Comparison of ENCODE assay signal across 15 cellular contexts in the genomic region with DNA sequence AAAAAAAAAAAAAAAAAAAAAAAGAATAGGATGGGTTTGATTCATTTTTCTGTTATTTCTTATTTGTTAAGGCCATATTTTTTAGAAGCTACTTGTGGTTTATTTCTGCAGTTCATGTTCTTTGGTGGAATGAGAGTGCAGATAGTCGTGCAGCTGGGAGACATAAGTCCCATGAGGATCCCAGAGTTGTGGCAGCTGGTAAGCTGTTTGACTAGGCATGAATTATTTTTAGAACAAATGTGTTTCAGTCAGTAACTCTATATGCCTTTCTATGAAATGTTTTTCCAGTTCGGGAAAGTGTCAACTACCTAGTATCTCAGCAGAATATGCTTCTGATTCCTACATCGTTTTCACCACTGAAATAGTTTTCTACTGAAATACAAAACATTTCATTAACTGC. TPM values are rescaled to one million over a fixed set of nuclear protein-coding genes. Genes with fewer than 3 reads are reported as not detected.
DNase-seq lines count a peak whose midpoint lies in the region; ATAC-seq, FAIRE-seq and TF ChIP-seq lines count a peak whose summit lies in the region.
"Had no signal": no experiment of that assay in that cellular context is flagged by ENCODE, and none has a peak within 500 bp of the region (broad histone marks: within the 10 kb centered on the region; RNA-seq: fewer than 3 reads in every experiment).

No MANE protein-coding gene starts in this region.

- H3K27ac ChIP-seq in GM12878 (ENCODE audit: control insufficient read depth, insufficient read depth), result no peak overlapping the region
- H3K27ac ChIP-seq in skeletal muscle tissue (ENCODE audit: low read depth, low read length), result peak overlapping the region; percentile 96
- H3K27ac ChIP-seq: A549 had no signal

- no TSS peak for BruUV-seq in GM12878 (replicated peaks; lab: Mats Ljungman, UMichigan)

- H3K4me1 ChIP-seq in GM12878 (ENCODE audit: control insufficient read depth, insufficient read depth, low read length) (no peaks in the 10 kb centered on the region), skeletal muscle tissue (ENCODE audit: control insufficient read depth in 3 of 3, insufficient read depth in 3 of 3, low read length in 3 of 3) (peaks cover 0 to 4% (median 0%) of the 10 kb centered on the region in 3 donors)
- H3K4me1 ChIP-seq: A549 had no signal

- H3K9ac ChIP-seq in GM12878 (ENCODE audit: control insufficient read depth, insufficient read depth, low read length) (no peak overlapping the region), skeletal muscle tissue (ENCODE audit: low read depth in 1 of 3, low read length in 3 of 3) (peak overlapping the region; percentile 60 to 81 (median 79))

- H3K27me3 ChIP-seq in GM12878 (replicated peaks in 1 of 2; ENCODE audit: control insufficient read depth in 2 of 2, insufficient read depth in 2 of 2, low read length in 1 of 2) (no peaks in the 10 kb centered on the region), skeletal muscle tissue (ENCODE audit: control insufficient read depth in 3 of 3, insufficient read depth in 3 of 3, low read length in 3 of 3) (no peaks in the 10 kb centered on the region)
- H3K27me3 ChIP-seq: MG63 had no signal

- peak; percentile 44 for FAIRE-seq in GM12878 (lab: Jason Lieb, UNC)
- FAIRE-seq: A549, TTC549 had no signal

- H4K20me1 ChIP-seq in GM12878 (ENCODE audit: control insufficient read depth, insufficient read depth), result no peaks in the 10 kb centered on the region

- no peak overlapping the region for H2AFZ ChIP-seq in GM12878 (ENCODE audit: control insufficient read depth, low read depth, low read length)

- TF ChIP-seq RAD21 in GM12878 (IDR thresholded peaks at IDR 0.05; ENCODE audit: insufficient read depth, low read depth, low read length), result no peak

- ATAC-seq in HG03469 (IDR thresholded peaks at IDR 0.05; ENCODE audit: unreplicated experiment) (peak; percentile 35), GM12878 (peak; percentile 14; the same call in 1 of the 3 replicates)
- ATAC-seq: A549; activated CD8-positive, alpha-beta T cell treated with anti-CD3 and anti-CD28 coated beads for 36 hours; mucosa of descending colon had no signal

- intact Hi-C loops in GM12878 (cut with micrococcal nuclease; ENCODE audit: unreplicated experiment), result no loop called here

- H3K4me2 ChIP-seq in GM12878 (ENCODE audit: control insufficient read depth, insufficient read depth), result no peak overlapping the region
- H3K4me2 ChIP-seq: A549 had no signal

- no peak for TF ChIP-seq CTCF in GM12878 (IDR thresholded peaks at IDR 0.05 in 2 of 3, conservative IDR thresholded peaks at IDR 0.05 in 1 of 3; ENCODE audit: control insufficient read depth in 2 of 3, extremely low read depth in 1 of 3, insufficient read depth in 1 of 3, low read depth in 3 of 3, low read length in 3 of 3)

- H3K36me3 ChIP-seq in GM12878 (ENCODE audit: control insufficient read depth in 2 of 2, insufficient read depth in 2 of 2, low read length in 1 of 2), result no peaks in the 10 kb centered on the region; a peak in 1 of 4 replicates
- H3K36me3 ChIP-seq in skeletal muscle tissue (ENCODE audit: control insufficient read depth in 3 of 3, insufficient read depth in 3 of 3, low read length in 3 of 3), result peaks cover 0 to 8% (median 5%) of the 10 kb centered on the region in 3 donors

- H3K79me2 ChIP-seq in GM12878 (ENCODE audit: control insufficient read depth, insufficient read depth, low read length), result no peaks in the 10 kb centered on the region

- POLR2A ChIA-PET in GM12878 (lab: Charles Lee), result interaction anchor here (0.6 to 1.2 kb wide), 4 partner anchors 14 to 650 kb away, joined by 3 to 10 read pairs (median 7); no protein-coding TSS in a partner anchor

- H3K9me3 ChIP-seq in GM12878 (replicated peaks; ENCODE audit: control insufficient read depth, insufficient read depth, low read length) (no peaks in the 10 kb centered on the region), skeletal muscle tissue (ENCODE audit: control insufficient read depth in 3 of 3, low read length in 3 of 3) (no peaks in the 10 kb centered on the region)
- H3K9me3 ChIP-seq: MG63, mucosa of descending colon had no signal

- RAD21 ChIA-PET in GM12878 (lab: Charles Lee; ENCODE audit: unreplicated experiment), result interaction anchor here (0.6 to 1.1 kb wide), 4 partner anchors 12 to 105 kb away, joined by 3 to 7 read pairs (median 4); a partner anchor contains a TSS

- 1% methylated on average over 3 of the region's 3 CpGs for WGBS in GM12878 (ENCODE audit: insufficient coverage, insufficient replicate concordance, low lambda C conversion rate, missing lambda C conversion rate)

- SMC1A ChIA-PET in GM12878 (lab: Charles Lee; ENCODE audit: uncharacterized antibody, unreplicated experiment), result interaction anchor here (0.6 to 2.3 kb wide), 5 partner anchors 10 to 516 kb away, joined by 3 to 10 read pairs (median 6); a partner anchor contains a TSS

- DNase-seq in NCI-H1417 (lab: John Stamatoyannopoulos, UW) (peak in 2 of 3 experiments; percentile 68 to 83), NCI-H1417 treated with DMSO at 0.1 percent for 48 hours (lab: John Stamatoyannopoulos, UW) (no peak), GM12878 (ENCODE audit: low read depth, low spot score) (no peak), amniotic stem cell (lab: John Stamatoyannopoulos, UW) (no peak), GM03348 (ENCODE audit: low spot score) (no peak), hepatic stellate cell (ENCODE audit: low spot score) (no peak)
- DNase-seq: activated CD8-positive, alpha-beta T cell treated with anti-CD3 and anti-CD28 coated beads for 36 hours; MG63; mucosa of descending colon; trophoblast cell had no signal

- no peak for TF ChIP-seq POLR2A in GM12878 (IDR thresholded peaks at IDR 0.05; ENCODE audit: low read depth, low read length)

- H3K4me3 ChIP-seq in GM12878, result no peak overlapping the region
- peak overlapping the region; percentile 64 to 76 (median 66) for H3K4me3 ChIP-seq in skeletal muscle tissue (ENCODE audit: low read length in 3 of 3)
- H3K4me3 ChIP-seq: A549, MG63, mucosa of descending colon had no signal

- in situ Hi-C loops in GM12878 (cut with MboI), result no loop called here

- CTCF ChIA-PET in GM12878 (lab: Yijun Ruan, JAX), result interaction anchor here (0.6 to 2.1 kb wide), 4 partner anchors 10 to 203 kb away, joined by 3 to 4 read pairs (median 3); a partner anchor contains a TSS

- no peak for TF ChIP-seq EP300 in GM12878 (IDR thresholded peaks at IDR 0.05; ENCODE audit: borderline replicate concordance in 1 of 2, control insufficient read depth in 1 of 2, low read depth in 2 of 2, low read length in 2 of 2)

TF ChIP-seq in GM12878, 131 proteins besides CTCF, POLR2A, EP300 and RAD21:
- TF ChIP-seq CBFB (IDR thresholded peaks at IDR 0.05; ENCODE audit: low read depth) (no peak), MEF2B (IDR thresholded peaks at IDR 0.05; ENCODE audit: partially characterized antibody, poor library complexity, severe bottlenecking) (peak; percentile 55)

RNA-seq across cellular contexts. Expression of a gene that starts 5.0 kb away (rescaled TPM):
- total RNA-seq in GM12878 (2013; cell fraction: nucleolus; rRNA removed), result 23.4 and 24.0 TPM in 2 replicates
- total RNA-seq in GM12878 (2014; rRNA removed) (3.1 and 5.3 TPM in 2 replicates), GM12878 (2014; rRNA removed; fragmentation: Illumina TruSeq; extraction: Trizol) (3.6 and 4.5 TPM in 2 replicates), GM12878 (2021) (4.6 and 4.7 TPM in 2 replicates), skeletal muscle tissue (9.9 TPM)
- polyA plus RNA-seq in GM12878 (2011; ENCODE audit: low read depth), result 1.3 TPM
- polyA plus RNA-seq in GM12878 (2011; rRNA removed) (4.3 and 6.6 TPM in 2 replicates), GM12878 (2014; fragmentation: Illumina TruSeq; extraction: Trizol) (3.8 and 7.6 TPM in 2 replicates), GM12878 (2014; fragmentation: Nextera tagmentation; extraction: Ambion mirVana) (1 to 10 TPM; 4.9 to 6.9 TPM), GM12878 (2014; rRNA removed) (2.8 and 4.2 TPM in 2 replicates), GM12878 (2016; fragmentation: Nextera tagmentation; extraction: Ambion mirVana) (1 to 10 TPM; 4.3 to 5.2 TPM)
- 1.2 TPM in 2 replicates for polyA plus RNA-seq in GM12878 (2011; cell fraction: cytosol; rRNA removed)
- polyA plus RNA-seq in GM12878 (2011; cell fraction: nucleus; rRNA removed), result 3.9 and 6.9 TPM in 2 replicates
- 2.0 and 2.7 TPM in 2 replicates for polyA plus RNA-seq in GM12878 (2012)
- 1.1 and 1.8 TPM in 2 replicates for polyA minus RNA-seq in GM12878 (2011; rRNA and poly(A)+ RNA removed)
- polyA minus RNA-seq in GM12878 (2011; cell fraction: cytosol; rRNA and poly(A)+ RNA removed), result 1.2 TPM in 1 of 2 replicates, not detected in the other
- 2.6 and 3.1 TPM in 2 replicates for polyA minus RNA-seq in GM12878 (2011; cell fraction: nucleus; rRNA and poly(A)+ RNA removed)
- total RNA-seq: HT-29 had no signal

RNA-seq across cellular contexts. Expression of a gene that starts 11.5 kb away (rescaled TPM):
- 20.7 and 22.4 TPM in 2 replicates for total RNA-seq in GM12878 (2013; cell fraction: nucleolus; rRNA removed)
- total RNA-seq in GM12878 (2014; rRNA removed) (26.3 and 30.0 TPM in 2 replicates), GM12878 (2014; rRNA removed; fragmentation: Illumina TruSeq; extraction: Trizol) (21.0 and 24.3 TPM in 2 replicates), GM12878 (2021) (19.1 and 19.5 TPM in 2 replicates), skeletal muscle tissue (45.4 TPM)
- polyA plus RNA-seq in GM12878 (2011; ENCODE audit: low read depth), result 11.2 TPM
- polyA plus RNA-seq in GM12878 (2011; rRNA removed) (41.7 and 56.7 TPM in 2 replicates), GM12878 (2014; fragmentation: Illumina TruSeq; extraction: Trizol) (21.3 and 25.6 TPM in 2 replicates), GM12878 (2014; fragmentation: Nextera tagmentation; extraction: Ambion mirVana) (10 to 100 TPM; 60.9 to 87.2 TPM), GM12878 (2014; rRNA removed) (17.1 and 25.6 TPM in 2 replicates), GM12878 (2016; fragmentation: Nextera tagmentation; extraction: Ambion mirVana) (10 to 100 TPM; 43.7 to 45.3 TPM)
- 12.6 and 13.7 TPM in 2 replicates for polyA plus RNA-seq in GM12878 (2011; cell fraction: cytosol; rRNA removed)
- 19.9 and 22.7 TPM in 2 replicates for polyA plus RNA-seq in GM12878 (2011; cell fraction: nucleus; rRNA removed)
- polyA plus RNA-seq in GM12878 (2012), result 11.1 and 13.1 TPM in 2 replicates
- 8.6 and 11.7 TPM in 2 replicates for polyA minus RNA-seq in GM12878 (2011; rRNA and poly(A)+ RNA removed)
- polyA minus RNA-seq in GM12878 (2011; cell fraction: cytosol; rRNA and poly(A)+ RNA removed), result 3.7 and 6.5 TPM in 2 replicates
- polyA minus RNA-seq in GM12878 (2011; cell fraction: nucleus; rRNA and poly(A)+ RNA removed), result 5.4 and 7.3 TPM in 2 replicates

Comparison
In these comparisons a context has a peak if more than half of its experiments do, and no peak if none do; other contexts are left out.
1. DNase-seq: peak in NCI-H1417 (2 of 3); none in NCI-H1417 treated with DMSO at 0.1 percent for 48 hours (single experiment), GM12878 (single experiment), amniotic stem cell (single experiment), GM03348 (single experiment) and hepatic stellate cell (single experiment).